ENCODE assay signal across 21 cellular contexts in genomic region chr6:44045672-44046015, GRCh38.
DNase-seq lines count a peak whose midpoint lies in the region; ATAC-seq, FAIRE-seq and TF ChIP-seq lines count a peak whose summit lies in the region.
"Had no signal": no experiment of that assay in that cellular context is flagged by ENCODE, and none has a peak within 500 bp of the region (broad histone marks: within the 10 kb centered on the region; RNA-seq: fewer than 3 reads in every experiment).

No MANE protein-coding gene starts in this region.

- peak in 1 of 2 donors; percentile 10 for ATAC-seq in lower lobe of right lung
- no peak for ATAC-seq in esophagus mucosa
- ATAC-seq: activated T-cell treated with anti-CD3 and anti-CD28 coated beads, Interleukin-2, amount 50 U/mL, for 72 hours; stimulated activated naive CD8-positive, alpha-beta T cell treated with anti-CD3 and anti-CD28 coated beads, Interleukin-15, amount 100 ng/mL, for 72 hours had no signal

- H3K9me3 ChIP-seq in SK-N-SH (no peaks in the 10 kb centered on the region), lower lobe of right lung (no peaks in the 10 kb centered on the region), Karpas-422 (ENCODE audit: low read length) (no peaks in the 10 kb centered on the region)
- H3K9me3 ChIP-seq: colonic mucosa had no signal

- H3K36me3 ChIP-seq in SK-N-SH (replicated peaks in 1 of 2; ENCODE audit: control insufficient read depth in 1 of 2, insufficient read depth in 2 of 2, low read length in 1 of 2): no peaks in the 10 kb centered on the region
- no peaks in the 10 kb centered on the region for H3K36me3 ChIP-seq in lower lobe of right lung
- H3K36me3 ChIP-seq in Karpas-422 (ENCODE audit: insufficient read depth, low read length): no peaks in the 10 kb centered on the region
- H3K36me3 ChIP-seq: colonic mucosa had no signal

- intact Hi-C loops in lower lobe of right lung (cut with DNase I): no loop called here

- TF ChIP-seq CTCF in SK-N-SH (IDR thresholded peaks at IDR 0.05): no peak
- no peak for TF ChIP-seq CTCF in lower lobe of right lung (IDR thresholded peaks at IDR 0.05)

- H3K27ac ChIP-seq in SK-N-SH (ENCODE audit: low read depth in 2 of 2, low read length in 1 of 2): peak overlapping the region in 1 of 2 experiments; percentile 51; a peak in 1 of 4 replicates
- no peak overlapping the region for H3K27ac ChIP-seq in lower lobe of right lung
- no peak overlapping the region for H3K27ac ChIP-seq in Karpas-422 (ENCODE audit: low read length)
- H3K27ac ChIP-seq: colonic mucosa, KMS-11 had no signal

- TF ChIP-seq EP300 in SK-N-SH (IDR thresholded peaks at IDR 0.05; ENCODE audit: borderline replicate concordance in 1 of 2, low read depth in 1 of 2, low read length in 1 of 2): peak in 1 of 2 experiments; percentile 69; a peak in 2 of 4 replicates

- H3K4me1 ChIP-seq in SK-N-SH (ENCODE audit: control insufficient read depth in 1 of 2, insufficient read depth in 2 of 2, low read depth in 1 of 2, low read length in 1 of 2) (peaks cover 57 to 78% of the 10 kb centered on the region in 2 experiments), lower lobe of right lung (no peaks in the 10 kb centered on the region), Karpas-422 (ENCODE audit: low read length) (no peaks in the 10 kb centered on the region)

- 0 out of 2 replicates have a peak overlapping the region, but pooled peaks have one; percentile 15 for H3K4me2 ChIP-seq in SK-N-SH
- no peak overlapping the region for H3K4me2 ChIP-seq in Karpas-422 (ENCODE audit: low read depth, low read length, poor library complexity, severe bottlenecking)
- H3K4me2 ChIP-seq: KMS-11 had no signal

- H3K4me3 ChIP-seq in SK-N-SH (ENCODE audit: low read depth in 2 of 2, low read length in 1 of 2) (no peak overlapping the region), lower lobe of right lung (no peak overlapping the region), Karpas-422 (ENCODE audit: low read length) (no peak overlapping the region)
- H3K4me3 ChIP-seq: colonic mucosa had no signal

- no peak for FAIRE-seq in frontal cortex (lab: Jason Lieb, UNC)
- FAIRE-seq: endometrium, keratinocyte had no signal

- POLR2A ChIA-PET in SK-N-SH (lab: Yijun Ruan, JAX): interaction anchor here (0.5 to 1.4 kb wide), 3 partner anchors 28 to 126 kb away, joined by 3 to 4 read pairs (median 3); no protein-coding TSS in a partner anchor

- H3K79me2 ChIP-seq in SK-N-SH (ENCODE audit: insufficient read depth) (no peaks in the 10 kb centered on the region), Karpas-422 (ENCODE audit: low read length) (no peaks in the 10 kb centered on the region)

- peak; percentile 38; the same call in 1 of the 2 replicates for TF ChIP-seq RAD21 in SK-N-SH (IDR thresholded peaks at IDR 0.05; ENCODE audit: low read length)

- no peaks in the 10 kb centered on the region for H4K20me1 ChIP-seq in SK-N-SH (ENCODE audit: insufficient read depth)
- H4K20me1 ChIP-seq in Karpas-422 (ENCODE audit: insufficient read depth, low read depth, low read length): no peaks in the 10 kb centered on the region

- H3K9me2 ChIP-seq in SK-N-SH: no peaks in the 10 kb centered on the region
- no peaks in the 10 kb centered on the region for H3K9me2 ChIP-seq in Karpas-422 (replicated peaks; ENCODE audit: insufficient read depth, low read length)

- no peaks in the 10 kb centered on the region for H3K27me3 ChIP-seq in SK-N-SH (ENCODE audit: insufficient read depth)
- no peaks in the 10 kb centered on the region for H3K27me3 ChIP-seq in lower lobe of right lung (ENCODE audit: low read depth)
- H3K27me3 ChIP-seq in Karpas-422 (ENCODE audit: low read length): no peaks in the 10 kb centered on the region
- H3K27me3 ChIP-seq: colonic mucosa had no signal

- peaks cover 17% of the 10 kb centered on the region for H3F3A ChIP-seq in SK-N-SH (replicated peaks; ENCODE audit: insufficient read depth)

- H2AFZ ChIP-seq in SK-N-SH (ENCODE audit: low read depth): no peak overlapping the region
- H2AFZ ChIP-seq in Karpas-422 (ENCODE audit: low read length): no peak overlapping the region

- DNase-seq in SK-N-SH (peak; percentile 70), frontal cortex (ENCODE audit: low spot score in 2 of 2) (peak; percentile 64 to 67), lower lobe of right lung (peak; percentile 37), superior temporal gyrus (ENCODE audit: extremely low spot score) (peak; percentile 84), Karpas-422 (no peak), NOMO-1 treated with dmso at 0.1 percent for 144 hours (lab: John Stamatoyannopoulos, UW; ENCODE audit: unreplicated experiment) (no peak), nucleus accumbens (lab: John Stamatoyannopoulos, UW) (no peak)
- DNase-seq: activated CD4-positive, alpha-beta T cell treated with anti-CD3 and anti-CD28 coated beads for 1 hour; activated T-cell treated with anti-CD3 and anti-CD28 coated beads, Interleukin-2, amount 50 U/mL, for 72 hours; colonic mucosa; COR-L47; H7; NCI-H1092 treated with DMSO at 0.1 percent for 48 hours; NCI-H2081; NCI-H524; stimulated activated CD4-positive, alpha-beta T cell treated with anti-CD3 and anti-CD28 coated beads, Interleukin-4, amount 100 ng/mL, for 4 hours; stimulated activated naive CD8-positive, alpha-beta T cell treated with anti-CD3 and anti-CD28 coated beads, Interleukin-15, amount 100 ng/mL, for 72 hours had no signal

- CTCF ChIA-PET in SK-N-SH (lab: Yijun Ruan, JAX): interaction anchor here (1.0 to 1.6 kb wide), 2 partner anchors 29 to 277 kb away, joined by 5 read pairs; no protein-coding TSS in a partner anchor

- no peak overlapping the region for H3K9ac ChIP-seq in SK-N-SH
- no peak overlapping the region for H3K9ac ChIP-seq in Karpas-422 (ENCODE audit: low read length)
- H3K9ac ChIP-seq: KMS-11 had no signal

- WGBS in SK-N-SH (ENCODE audit: low lambda C conversion rate): no CpG with 5 or more reads among the region's 1 CpG

TF ChIP-seq in SK-N-SH, 30 proteins besides CTCF, POLR2A, EP300 and RAD21:
- TF ChIP-seq CHD2 (IDR thresholded peaks at IDR 0.05; ENCODE audit: low read length, partially characterized antibody) (peak; percentile 82), GABPA (IDR thresholded peaks at IDR 0.05; ENCODE audit: low read depth) (no peak), NFIC (IDR thresholded peaks at IDR 0.05; ENCODE audit: borderline replicate concordance) (peak; percentile 44), MEF2A (IDR thresholded peaks at IDR 0.05; ENCODE audit: borderline replicate concordance, low read depth) (no peak), MAX (IDR thresholded peaks at IDR 0.05; ENCODE audit: low read depth) (no peak), RCOR1 (IDR thresholded peaks at IDR 0.05; ENCODE audit: low read length) (peak; percentile 70; the same call in 1 of the 2 replicates)
TF ChIP-seq in SK-N-SH: peak in this region for 3.

Comparison
In these comparisons a context has a peak if more than half of its experiments do, and no peak if none do; other contexts are left out.
1. DNase-seq: peak in SK-N-SH (single experiment), frontal cortex (2 of 2), lower lobe of right lung (single experiment) and superior temporal gyrus (single experiment); none in Karpas-422 (single experiment), NOMO-1 treated with dmso at 0.1 percent for 144 hours (single experiment) and nucleus accumbens (0 of 56).